ENCODE assay signal across 1 cellular context in the genomic region with DNA sequence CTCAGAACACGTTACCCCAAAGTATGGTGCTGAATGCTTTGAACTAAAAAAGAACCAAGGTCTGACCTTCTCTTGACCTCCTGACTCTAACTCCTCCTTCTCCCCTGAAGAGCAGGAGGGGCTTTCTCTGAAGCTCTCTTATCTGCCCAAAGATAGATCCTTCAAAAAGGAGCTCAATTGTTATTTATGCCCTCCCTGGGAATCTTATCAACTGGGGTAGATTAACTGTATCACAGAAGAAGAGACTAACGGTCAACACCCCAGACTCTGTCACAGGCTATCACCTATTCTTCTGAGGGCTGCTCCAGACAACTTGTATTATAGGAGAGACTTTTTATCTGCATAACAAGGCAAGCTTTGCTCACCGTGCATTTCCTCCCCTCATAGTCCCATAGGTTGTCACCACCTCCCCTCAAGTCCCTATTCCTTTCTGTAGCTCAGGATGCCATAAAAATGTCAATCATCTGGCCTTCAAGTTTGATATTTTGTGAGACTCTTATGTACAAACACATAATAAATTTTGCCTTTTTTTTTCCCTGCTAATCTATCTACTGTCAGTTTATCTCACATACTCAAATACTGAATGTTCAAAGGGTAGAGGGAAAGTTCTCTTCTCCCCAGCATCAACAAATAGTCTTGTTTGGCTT.
TF ChIP-seq lines count a peak whose summit lies in the region.

No MANE protein-coding gene starts in this region.

TF ChIP-seq in K562, 482 proteins besides CTCF, POLR2A, EP300 and RAD21:
- no peak for TF ChIP-seq PTBP1 (IDR thresholded peaks at IDR 0.05; ENCODE audit: low read depth, low read length)
- no peak for TF ChIP-seq ARNT (IDR thresholded peaks at IDR 0.05)
- no peak for TF ChIP-seq ZFP30 (CRISPR knock-in tag; IDR thresholded peaks at IDR 0.05; ENCODE audit: borderline replicate concordance)
- peak; percentile 18; the same call in 1 of the 2 replicates for TF ChIP-seq ARID1B (IDR thresholded peaks at IDR 0.05)
- no peak for TF ChIP-seq NUFIP1 (IDR thresholded peaks at IDR 0.05; ENCODE audit: partially characterized antibody)
- no peak for TF ChIP-seq SMARCC2 (IDR thresholded peaks at IDR 0.05; ENCODE audit: low read depth)
- no peak for TF ChIP-seq ZNF699 (CRISPR knock-in tag; IDR thresholded peaks at IDR 0.05; ENCODE audit: insufficient replicate concordance)
- peak; percentile 87 for TF ChIP-seq MEIS2 (IDR thresholded peaks at IDR 0.05; ENCODE audit: partially characterized antibody)
- TF ChIP-seq MAFG (tag; conservative IDR thresholded peaks at IDR 0.05), result no peak
- no peak for TF ChIP-seq ZNF830 (CRISPR knock-in tag; IDR thresholded peaks at IDR 0.05)
- TF ChIP-seq DEAF1 (CRISPR knock-in tag; IDR thresholded peaks at IDR 0.05), result no peak
- TF ChIP-seq, protein P1, sequence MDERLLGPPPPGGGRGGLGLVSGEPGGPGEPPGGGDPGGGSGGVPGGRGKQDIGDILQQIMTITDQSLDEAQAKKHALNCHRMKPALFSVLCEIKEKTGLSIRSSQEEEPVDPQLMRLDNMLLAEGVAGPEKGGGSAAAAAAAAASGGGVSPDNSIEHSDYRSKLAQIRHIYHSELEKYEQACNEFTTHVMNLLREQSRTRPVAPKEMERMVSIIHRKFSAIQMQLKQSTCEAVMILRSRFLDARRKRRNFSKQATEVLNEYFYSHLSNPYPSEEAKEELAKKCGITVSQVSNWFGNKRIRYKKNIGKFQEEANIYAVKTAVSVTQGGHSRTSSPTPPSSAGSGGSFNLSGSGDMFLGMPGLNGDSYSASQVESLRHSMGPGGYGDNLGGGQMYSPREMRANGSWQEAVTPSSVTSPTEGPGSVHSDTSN (CRISPR knock-in tag; IDR thresholded peaks at IDR 0.05; ENCODE audit: low read depth), result no peak
- TF ChIP-seq, protein P1 (tag; conservative IDR thresholded peaks at IDR 0.05; ENCODE audit: low read depth), result peak; percentile 69
- TF ChIP-seq, protein P2, sequence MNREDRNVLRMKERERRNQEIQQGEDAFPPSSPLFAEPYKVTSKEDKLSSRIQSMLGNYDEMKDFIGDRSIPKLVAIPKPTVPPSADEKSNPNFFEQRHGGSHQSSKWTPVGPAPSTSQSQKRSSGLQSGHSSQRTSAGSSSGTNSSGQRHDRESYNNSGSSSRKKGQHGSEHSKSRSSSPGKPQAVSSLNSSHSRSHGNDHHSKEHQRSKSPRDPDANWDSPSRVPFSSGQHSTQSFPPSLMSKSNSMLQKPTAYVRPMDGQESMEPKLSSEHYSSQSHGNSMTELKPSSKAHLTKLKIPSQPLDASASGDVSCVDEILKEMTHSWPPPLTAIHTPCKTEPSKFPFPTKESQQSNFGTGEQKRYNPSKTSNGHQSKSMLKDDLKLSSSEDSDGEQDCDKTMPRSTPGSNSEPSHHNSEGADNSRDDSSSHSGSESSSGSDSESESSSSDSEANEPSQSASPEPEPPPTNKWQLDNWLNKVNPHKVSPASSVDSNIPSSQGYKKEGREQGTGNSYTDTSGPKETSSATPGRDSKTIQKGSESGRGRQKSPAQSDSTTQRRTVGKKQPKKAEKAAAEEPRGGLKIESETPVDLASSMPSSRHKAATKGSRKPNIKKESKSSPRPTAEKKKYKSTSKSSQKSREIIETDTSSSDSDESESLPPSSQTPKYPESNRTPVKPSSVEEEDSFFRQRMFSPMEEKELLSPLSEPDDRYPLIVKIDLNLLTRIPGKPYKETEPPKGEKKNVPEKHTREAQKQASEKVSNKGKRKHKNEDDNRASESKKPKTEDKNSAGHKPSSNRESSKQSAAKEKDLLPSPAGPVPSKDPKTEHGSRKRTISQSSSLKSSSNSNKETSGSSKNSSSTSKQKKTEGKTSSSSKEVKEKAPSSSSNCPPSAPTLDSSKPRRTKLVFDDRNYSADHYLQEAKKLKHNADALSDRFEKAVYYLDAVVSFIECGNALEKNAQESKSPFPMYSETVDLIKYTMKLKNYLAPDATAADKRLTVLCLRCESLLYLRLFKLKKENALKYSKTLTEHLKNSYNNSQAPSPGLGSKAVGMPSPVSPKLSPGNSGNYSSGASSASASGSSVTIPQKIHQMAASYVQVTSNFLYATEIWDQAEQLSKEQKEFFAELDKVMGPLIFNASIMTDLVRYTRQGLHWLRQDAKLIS (CRISPR knock-in tag; IDR thresholded peaks at IDR 0.05), result no peak
- 0 out of 2 replicates have a peak, but pooled peaks have one; percentile 11 for TF ChIP-seq SMARCA4 (IDR thresholded peaks at IDR 0.05)
- TF ChIP-seq MLX (CRISPR knock-in tag; conservative IDR thresholded peaks at IDR 0.05), result no peak
- TF ChIP-seq BHLHE40 (IDR thresholded peaks at IDR 0.05; ENCODE audit: low read length), result no peak
- TF ChIP-seq KLF13 (tag; IDR thresholded peaks at IDR 0.05; ENCODE audit: borderline replicate concordance, low read depth), result no peak
- no peak for TF ChIP-seq TRIM24 (IDR thresholded peaks at IDR 0.05)
- no peak for TF ChIP-seq MNT (conservative IDR thresholded peaks at IDR 0.05)
- TF ChIP-seq ESRRA (IDR thresholded peaks at IDR 0.05; ENCODE audit: borderline replicate concordance, low read depth), result peak; percentile 65
- TF ChIP-seq FOXJ3 (CRISPR knock-in tag; IDR thresholded peaks at IDR 0.05), result no peak
- 0 out of 4 replicates have a peak, but pooled peaks of 1 of the 2 experiments have one; percentile 16 for TF ChIP-seq RCOR1 (IDR thresholded peaks at IDR 0.05; ENCODE audit: borderline replicate concordance in 1 of 2, low read depth in 2 of 2, low read length in 2 of 2)
- no peak for TF ChIP-seq ZNF253 (CRISPR knock-in tag; conservative IDR thresholded peaks at IDR 0.05)
- no peak for TF ChIP-seq U2AF1 (optimal IDR thresholded peaks at IDR 0.05; ENCODE audit: low read depth, low read length)
- no peak for TF ChIP-seq HNRNPUL1 (IDR thresholded peaks at IDR 0.05; ENCODE audit: low read length)
- TF ChIP-seq, protein P3, sequence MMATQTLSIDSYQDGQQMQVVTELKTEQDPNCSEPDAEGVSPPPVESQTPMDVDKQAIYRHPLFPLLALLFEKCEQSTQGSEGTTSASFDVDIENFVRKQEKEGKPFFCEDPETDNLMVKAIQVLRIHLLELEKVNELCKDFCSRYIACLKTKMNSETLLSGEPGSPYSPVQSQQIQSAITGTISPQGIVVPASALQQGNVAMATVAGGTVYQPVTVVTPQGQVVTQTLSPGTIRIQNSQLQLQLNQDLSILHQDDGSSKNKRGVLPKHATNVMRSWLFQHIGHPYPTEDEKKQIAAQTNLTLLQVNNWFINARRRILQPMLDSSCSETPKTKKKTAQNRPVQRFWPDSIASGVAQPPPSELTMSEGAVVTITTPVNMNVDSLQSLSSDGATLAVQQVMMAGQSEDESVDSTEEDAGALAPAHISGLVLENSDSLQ (IDR thresholded peaks at IDR 0.05), result peak; percentile 74
- TF ChIP-seq ADNP (tag; IDR thresholded peaks at IDR 0.05), result no peak
- no peak for TF ChIP-seq XRCC5 (IDR thresholded peaks at IDR 0.05; ENCODE audit: low read depth, low read length)
- TF ChIP-seq ATF1 (CRISPR knock-in tag; IDR thresholded peaks at IDR 0.05), result no peak
- no peak for TF ChIP-seq ATF1 (tag; IDR thresholded peaks at IDR 0.05)
- no peak for TF ChIP-seq PHF20 (IDR thresholded peaks at IDR 0.05; ENCODE audit: partially characterized antibody)
- TF ChIP-seq SP1 (CRISPR knock-in tag; IDR thresholded peaks at IDR 0.05), result no peak
- peak; percentile 40; the same call in 1 of the 2 replicates for TF ChIP-seq MECOM (CRISPR knock-in tag; IDR thresholded peaks at IDR 0.05)
- no peak for TF ChIP-seq FOXA3 (CRISPR knock-in tag; conservative IDR thresholded peaks at IDR 0.05 in 1 of 2, IDR thresholded peaks at IDR 0.05 in 1 of 2)
- no peak for TF ChIP-seq ELK1 (CRISPR knock-in tag; IDR thresholded peaks at IDR 0.05)
- TF ChIP-seq ZSCAN29 (IDR thresholded peaks at IDR 0.05), result no peak
- no peak for TF ChIP-seq BCOR (IDR thresholded peaks at IDR 0.05)
- TF ChIP-seq KAT8 (IDR thresholded peaks at IDR 0.05; ENCODE audit: low read depth), result no peak
- peak; percentile 84 for TF ChIP-seq SOX6 (IDR thresholded peaks at IDR 0.05)
- TF ChIP-seq ZNF197 (CRISPR knock-in tag; IDR thresholded peaks at IDR 0.05; ENCODE audit: low read depth), result no peak
- TF ChIP-seq LARP7 (IDR thresholded peaks at IDR 0.05), result no peak
- TF ChIP-seq, protein P4, sequence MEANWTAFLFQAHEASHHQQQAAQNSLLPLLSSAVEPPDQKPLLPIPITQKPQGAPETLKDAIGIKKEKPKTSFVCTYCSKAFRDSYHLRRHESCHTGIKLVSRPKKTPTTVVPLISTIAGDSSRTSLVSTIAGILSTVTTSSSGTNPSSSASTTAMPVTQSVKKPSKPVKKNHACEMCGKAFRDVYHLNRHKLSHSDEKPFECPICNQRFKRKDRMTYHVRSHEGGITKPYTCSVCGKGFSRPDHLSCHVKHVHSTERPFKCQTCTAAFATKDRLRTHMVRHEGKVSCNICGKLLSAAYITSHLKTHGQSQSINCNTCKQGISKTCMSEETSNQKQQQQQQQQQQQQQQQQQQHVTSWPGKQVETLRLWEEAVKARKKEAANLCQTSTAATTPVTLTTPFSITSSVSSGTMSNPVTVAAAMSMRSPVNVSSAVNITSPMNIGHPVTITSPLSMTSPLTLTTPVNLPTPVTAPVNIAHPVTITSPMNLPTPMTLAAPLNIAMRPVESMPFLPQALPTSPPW (CRISPR knock-in tag; IDR thresholded peaks at IDR 0.05), result peak; percentile 34; the same call in 1 of the 2 replicates
- no peak for TF ChIP-seq NFIC (IDR thresholded peaks at IDR 0.05)
- TF ChIP-seq ZNF316 (IDR thresholded peaks at IDR 0.05), result no peak
- peak; percentile 57; the same call in 1 of the 2 replicates for TF ChIP-seq DPF2 (IDR thresholded peaks at IDR 0.05)
- no peak for TF ChIP-seq PRMT5 (CRISPR knock-in tag; IDR thresholded peaks at IDR 0.05)
- TF ChIP-seq THAP7 (CRISPR knock-in tag; IDR thresholded peaks at IDR 0.05), result no peak
- no peak for TF ChIP-seq TAF7 (tag; IDR thresholded peaks at IDR 0.05)
- TF ChIP-seq ZBTB1 (CRISPR knock-in tag; IDR thresholded peaks at IDR 0.05; ENCODE audit: borderline replicate concordance, low read depth), result no peak
- TF ChIP-seq, protein P5, sequence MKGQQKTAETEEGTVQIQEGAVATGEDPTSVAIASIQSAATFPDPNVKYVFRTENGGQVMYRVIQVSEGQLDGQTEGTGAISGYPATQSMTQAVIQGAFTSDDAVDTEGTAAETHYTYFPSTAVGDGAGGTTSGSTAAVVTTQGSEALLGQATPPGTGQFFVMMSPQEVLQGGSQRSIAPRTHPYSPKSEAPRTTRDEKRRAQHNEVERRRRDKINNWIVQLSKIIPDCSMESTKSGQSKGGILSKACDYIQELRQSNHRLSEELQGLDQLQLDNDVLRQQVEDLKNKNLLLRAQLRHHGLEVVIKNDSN (CRISPR knock-in tag; IDR thresholded peaks at IDR 0.05), result no peak
- no peak for TF ChIP-seq ASH1L (IDR thresholded peaks at IDR 0.05; ENCODE audit: borderline replicate concordance, low read depth, partially characterized antibody)
- TF ChIP-seq KDM5B (IDR thresholded peaks at IDR 0.05; ENCODE audit: insufficient replicate concordance, low read depth, low read length), result no peak
